Comparison of ENCODE assay signal across 17 cellular contexts in genomic region chr1:156143765-156144489, GRCh38. TPM values are rescaled to one million over a fixed set of nuclear protein-coding genes. Genes with fewer than 3 reads are reported as not detected.
DNase-seq lines count a peak whose midpoint lies in the region; FAIRE-seq and TF ChIP-seq lines count a peak whose summit lies in the region.
"Had no signal": no experiment of that assay in that cellular context is flagged by ENCODE, and none has a peak within 500 bp of the region (broad histone marks: within the 10 kb centered on the region; RNA-seq: fewer than 3 reads in every experiment).

No MANE protein-coding gene starts in this region.

- no peaks in the 10 kb centered on the region for H3K9me3 Mint-ChIP-seq in Caco-2 (ENCODE audit: unreplicated experiment)
- H3K9me3 Mint-ChIP-seq in nephron progenitor cell: no peaks in the 10 kb centered on the region
- H3K9me3 Mint-ChIP-seq: activated CD8-positive, alpha-beta T cell treated with anti-CD3 and anti-CD28 coated beads for 36 hours; naive thymus-derived CD8-positive, alpha-beta T cell had no signal

- H3K4me3 Mint-ChIP-seq in Caco-2 (ENCODE audit: unreplicated experiment) (no peak overlapping the region), nephron progenitor cell (no peak overlapping the region)
- H3K4me3 Mint-ChIP-seq: activated CD8-positive, alpha-beta T cell treated with anti-CD3 and anti-CD28 coated beads for 36 hours; naive thymus-derived CD8-positive, alpha-beta T cell had no signal

- no peak overlapping the region for H3K27ac ChIP-seq in endothelial cell of umbilical vein (ENCODE audit: insufficient read depth, low read depth, low read length)

- dilution Hi-C loops in endothelial cell of umbilical vein (cut with MboI; ENCODE audit: extremely low pct_ligation_motif_present, low sequenced_read_pairs): no loop called here

- H3K27me3 Mint-ChIP-seq in Caco-2 (ENCODE audit: insufficient read depth, unreplicated experiment) (no peaks in the 10 kb centered on the region), nephron progenitor cell (ENCODE audit: low read depth, poor library complexity) (peaks cover 40% of the 10 kb centered on the region)
- H3K27me3 Mint-ChIP-seq: activated CD8-positive, alpha-beta T cell treated with anti-CD3 and anti-CD28 coated beads for 36 hours had no signal

- H3K4me1 ChIP-seq in Caco-2 (peaks cover 11% of the 10 kb centered on the region), endothelial cell of umbilical vein (ENCODE audit: control insufficient read depth, extremely low read depth, insufficient read depth, low read length) (peaks cover 24% of the 10 kb centered on the region)

- no peaks in the 10 kb centered on the region for H3K9me3 ChIP-seq in Caco-2
- H3K9me3 ChIP-seq in endothelial cell of umbilical vein (replicated peaks; ENCODE audit: control insufficient read depth, insufficient read depth, low read length): no peaks in the 10 kb centered on the region

- no peaks in the 10 kb centered on the region for H3K27me3 ChIP-seq in Caco-2 (replicated peaks; ENCODE audit: control insufficient read depth, insufficient read depth, low read length)
- no peaks in the 10 kb centered on the region for H3K27me3 ChIP-seq in endothelial cell of umbilical vein (ENCODE audit: control insufficient read depth in 2 of 2, insufficient read depth in 2 of 2, low read length in 2 of 2)

- FAIRE-seq in endothelial cell of umbilical vein (lab: Jason Lieb, UNC) (no peak), GM19239 (lab: Jason Lieb, UNC) (no peak)
- FAIRE-seq: HTR-8/SVneo had no signal

- TF ChIP-seq CTCF in Caco-2 (IDR thresholded peaks at IDR 0.05; ENCODE audit: insufficient read depth in 1 of 2, low read depth in 1 of 2, low read length in 1 of 2, severe bottlenecking in 1 of 2, unreplicated experiment in 1 of 2) (no peak), endothelial cell of umbilical vein (IDR thresholded peaks at IDR 0.05; ENCODE audit: extremely low read depth in 1 of 2, insufficient read depth in 1 of 2, low read depth in 1 of 2, low read length in 2 of 2) (no peak), nephron progenitor cell (IDR thresholded peaks at IDR 0.05) (no peak)

- TF ChIP-seq POLR2A in endothelial cell of umbilical vein (IDR thresholded peaks at IDR 0.05; ENCODE audit: low read depth, low read length): no peak

- H3K9me1 ChIP-seq in endothelial cell of umbilical vein (replicated peaks; ENCODE audit: control insufficient read depth, extremely low read depth, insufficient read depth, low read length): no peaks in the 10 kb centered on the region

- no peak overlapping the region for H3K9ac ChIP-seq in endothelial cell of umbilical vein (replicated peaks; ENCODE audit: extremely low read depth, insufficient read depth, low read length)

- H3K36me3 ChIP-seq in Caco-2 (ENCODE audit: control insufficient read depth, insufficient read depth, low read length) (peaks cover 1% of the 10 kb centered on the region), endothelial cell of umbilical vein (ENCODE audit: control insufficient read depth in 2 of 2, extremely low read depth in 1 of 2, insufficient read depth in 2 of 2, low read length in 2 of 2) (peaks cover 3 to 8% of the 10 kb centered on the region in 2 experiments)

- DNase-seq in Caco-2: no peak
- DNase-seq in LHCN-M2 (ENCODE audit: low read depth): peak; percentile 66
- DNase-seq in endothelial cell of umbilical vein (ENCODE audit: low read depth, low spot score): no peak
- no peak for DNase-seq in nephron progenitor cell
- DNase-seq in GM19239 (ENCODE audit: insufficient read length, low spot score): no peak
- DNase-seq in NCI-H1092 treated with DMSO at 0.1 percent for 48 hours (lab: John Stamatoyannopoulos, UW): no peak
- DNase-seq in NCI-H510A treated with DMSO at 0.1 percent for 48 hours (lab: John Stamatoyannopoulos, UW): no peak
- no peak for DNase-seq in SHP77 (lab: John Stamatoyannopoulos, UW)
- DNase-seq: activated CD8-positive, alpha-beta T cell treated with anti-CD3 and anti-CD28 coated beads for 36 hours; activated gamma-delta T cell; dermis blood vessel endothelial cell; DMS53; naive thymus-derived CD8-positive, alpha-beta T cell; NCI-H2029 treated with DMSO at 0.1 percent for 48 hours; NCI-H524 treated with DMSO at 0.1 percent for 48 hours; OCI-M1 had no signal

- H3K4me2 ChIP-seq in endothelial cell of umbilical vein (ENCODE audit: insufficient read depth, low read length): no peak overlapping the region

- H3K36me3 Mint-ChIP-seq in Caco-2 (ENCODE audit: insufficient read depth, unreplicated experiment): peaks cover 38% of the 10 kb centered on the region
- peaks cover 3% of the 10 kb centered on the region for H3K36me3 Mint-ChIP-seq in nephron progenitor cell (ENCODE audit: low read depth)
- H3K36me3 Mint-ChIP-seq: naive thymus-derived CD8-positive, alpha-beta T cell had no signal

- H4K20me1 ChIP-seq in endothelial cell of umbilical vein (replicated peaks; ENCODE audit: control insufficient read depth, extremely low read depth, insufficient read depth, low read length): no peaks in the 10 kb centered on the region

- H3K27ac Mint-ChIP-seq in Caco-2 (ENCODE audit: unreplicated experiment) (peak overlapping the region; percentile 52), nephron progenitor cell (peak overlapping the region; percentile 73)
- H3K27ac Mint-ChIP-seq: activated CD8-positive, alpha-beta T cell treated with anti-CD3 and anti-CD28 coated beads for 36 hours had no signal

- no peak overlapping the region for H3K4me3 ChIP-seq in Caco-2 (ENCODE audit: low read depth, low read length)
- H3K4me3 ChIP-seq in endothelial cell of umbilical vein (replicated peaks in 1 of 3; ENCODE audit: insufficient read depth in 1 of 3, low read depth in 1 of 3, low read length in 3 of 3): no peak overlapping the region

- H3K79me2 ChIP-seq in endothelial cell of umbilical vein (ENCODE audit: control insufficient read depth, insufficient read depth, low read length): no peaks in the 10 kb centered on the region

- peaks cover 20% of the 10 kb centered on the region for H3K4me1 Mint-ChIP-seq in Caco-2 (ENCODE audit: low read depth, unreplicated experiment)
- H3K4me1 Mint-ChIP-seq in nephron progenitor cell: peaks cover 40% of the 10 kb centered on the region

- no peak overlapping the region for H2AFZ ChIP-seq in endothelial cell of umbilical vein (ENCODE audit: low read depth, low read length)

- CTCF ChIA-PET in Caco-2 (lab: Charles Lee) (interaction anchor here (1.8 to 4.0 kb wide), 2 partner anchors 69 to 81 kb away, joined by 16 to 55 read pairs; partner anchors contain the start of gene PMF1), endothelial cell of umbilical vein (lab: Charles Lee) (interaction anchor here (1.1 to 14.2 kb wide), 4 partner anchors 48 to 176 kb away, joined by 3 to 489 read pairs (median 18); partner anchors contain the start of gene SLC25A44)

- intact Hi-C loops in Caco-2 (cut with micrococcal nuclease; ENCODE audit: unreplicated experiment): no loop called here
- intact Hi-C loops in endothelial cell of umbilical vein (cut with micrococcal nuclease): no loop called here

- no TSS peak for BruUV-seq in Caco-2 (replicated peaks; lab: Mats Ljungman, UMichigan)
- TSS peak; percentile 6 for BruUV-seq in endothelial cell of umbilical vein (replicated peaks; lab: Mats Ljungman, UMichigan)

- POLR2A ChIA-PET in Caco-2 (lab: Charles Lee) (no interaction called here), endothelial cell of umbilical vein (lab: Charles Lee) (no interaction called here)

TF ChIP-seq in endothelial cell of umbilical vein, 7 proteins besides CTCF, POLR2A, EP300 and RAD21:
- TF ChIP-seq MAX (IDR thresholded peaks at IDR 0.05; ENCODE audit: insufficient read depth, insufficient read length): no peak
TF ChIP-seq in endothelial cell of umbilical vein: peak in this region for 0.

RNA-seq across cellular contexts. Expression of gene SEMA4A, which starts 9.5 kb away (rescaled TPM):
- 0.52 and 1.3 TPM in 2 replicates for total RNA-seq in Caco-2 (2022)
- total RNA-seq in LHCN-M2 (2014; rRNA removed): 0.40 and 0.64 TPM in 2 replicates
- polyA plus RNA-seq in LHCN-M2 (2012): 0.39 TPM
- 1.5 and 1.6 TPM in 2 replicates for total RNA-seq in endothelial cell of umbilical vein
- 0.97 and 1.5 TPM in 2 replicates for polyA plus RNA-seq in endothelial cell of umbilical vein
- polyA plus RNA-seq in endothelial cell of umbilical vein (2011; cell fraction: cytosol; rRNA removed): 0.43 and 0.76 TPM in 2 replicates
- 6.6 and 7.8 TPM in 2 replicates for polyA plus RNA-seq in endothelial cell of umbilical vein (2011; cell fraction: nucleus; rRNA removed)
- 0.68 and 1.1 TPM in 2 replicates for polyA plus RNA-seq in endothelial cell of umbilical vein (2012)
- polyA minus RNA-seq in endothelial cell of umbilical vein: 1.1 TPM in 2 replicates
- 6.5 TPM for polyA minus RNA-seq in endothelial cell of umbilical vein (2011; cell fraction: cytosol; rRNA and poly(A)+ RNA removed)
- polyA minus RNA-seq in endothelial cell of umbilical vein (2011; cell fraction: nucleus; rRNA and poly(A)+ RNA removed): 1.3 and 1.7 TPM in 2 replicates

RNA-seq across cellular contexts. Expression of gene LMNA, which starts 29.4 kb away (rescaled TPM):
- total RNA-seq in Caco-2 (2022) (112 and 113 TPM in 2 replicates), LHCN-M2 (2014; rRNA removed) (1,371 and 1,475 TPM in 2 replicates), endothelial cell of umbilical vein (715 and 742 TPM in 2 replicates)
- polyA plus RNA-seq in LHCN-M2 (2012): 1,211 TPM
- 371 and 461 TPM in 2 replicates for polyA plus RNA-seq in endothelial cell of umbilical vein
- 321 and 340 TPM in 2 replicates for polyA plus RNA-seq in endothelial cell of umbilical vein (2011; cell fraction: cytosol; rRNA removed)
- 623 and 650 TPM in 2 replicates for polyA plus RNA-seq in endothelial cell of umbilical vein (2011; cell fraction: nucleus; rRNA removed)
- polyA plus RNA-seq in endothelial cell of umbilical vein (2012): 280 and 286 TPM in 2 replicates
- 205 and 294 TPM in 2 replicates for polyA minus RNA-seq in endothelial cell of umbilical vein
- 389 TPM for polyA minus RNA-seq in endothelial cell of umbilical vein (2011; cell fraction: cytosol; rRNA and poly(A)+ RNA removed)
- polyA minus RNA-seq in endothelial cell of umbilical vein (2011; cell fraction: nucleus; rRNA and poly(A)+ RNA removed): 132 and 240 TPM in 2 replicates

RNA-seq across cellular contexts. Expression of gene SLC25A44, which starts 50.0 kb away (rescaled TPM):
- total RNA-seq in Caco-2 (2022) (29.3 and 31.1 TPM in 2 replicates), LHCN-M2 (2014; rRNA removed) (11.2 and 15.6 TPM in 2 replicates), endothelial cell of umbilical vein (24.0 and 26.3 TPM in 2 replicates)
- polyA plus RNA-seq in LHCN-M2 (2012): 14.4 TPM
- polyA plus RNA-seq in endothelial cell of umbilical vein: 30.2 and 30.6 TPM in 2 replicates
- 25.9 and 28.4 TPM in 2 replicates for polyA plus RNA-seq in endothelial cell of umbilical vein (2011; cell fraction: cytosol; rRNA removed)
- 23.9 and 25.4 TPM in 2 replicates for polyA plus RNA-seq in endothelial cell of umbilical vein (2011; cell fraction: nucleus; rRNA removed)
- polyA plus RNA-seq in endothelial cell of umbilical vein (2012): 19.5 and 23.2 TPM in 2 replicates
- polyA minus RNA-seq in endothelial cell of umbilical vein: 45.7 and 46.5 TPM in 2 replicates
- 19.2 TPM for polyA minus RNA-seq in endothelial cell of umbilical vein (2011; cell fraction: cytosol; rRNA and poly(A)+ RNA removed)
- polyA minus RNA-seq in endothelial cell of umbilical vein (2011; cell fraction: nucleus; rRNA and poly(A)+ RNA removed): 10.6 and 15.9 TPM in 2 replicates
